In genomic region chr19:19053508-19054314, GRCh38 we compare ENCODE assay signal across 9 cellular contexts. TPM values are rescaled to one million over a fixed set of nuclear protein-coding genes. Genes with fewer than 3 reads are reported as not detected.
DNase-seq lines count a peak whose midpoint lies in the region; ATAC-seq and TF ChIP-seq lines count a peak whose summit lies in the region.
"Had no signal": no experiment of that assay in that cellular context is flagged by ENCODE, and none has a peak within 500 bp of the region (broad histone marks: within the 10 kb centered on the region; RNA-seq: fewer than 3 reads in every experiment).

No MANE protein-coding gene starts in this region.

- peaks cover 16% of the 10 kb centered on the region for H3K36me3 Mint-ChIP-seq in activated T-cell treated with anti-CD3 and anti-CD28 coated beads, Interleukin-2, amount 50 U/mL, for 4 hours (ENCODE audit: insufficient read depth)

- H3K4me3 ChIP-seq in fibroblast of pulmonary artery (replicated peaks; ENCODE audit: low read depth, low read length), result no peak overlapping the region

- H3K4me3 Mint-ChIP-seq in activated T-cell treated with anti-CD3 and anti-CD28 coated beads, Interleukin-2, amount 50 U/mL, for 4 hours, result no peak overlapping the region
- H3K4me3 Mint-ChIP-seq: activated naive CD8-positive, alpha-beta T cell had no signal

- no peaks in the 10 kb centered on the region for H3K27me3 Mint-ChIP-seq in activated T-cell treated with anti-CD3 and anti-CD28 coated beads, Interleukin-2, amount 50 U/mL, for 4 hours (ENCODE audit: low read depth)
- H3K27me3 Mint-ChIP-seq: activated naive CD8-positive, alpha-beta T cell had no signal

- TF ChIP-seq CTCF in fibroblast of pulmonary artery (IDR thresholded peaks at IDR 0.05; ENCODE audit: low read length, missing control alignments), result peak; percentile 63

- ATAC-seq in activated T-cell treated with anti-CD3 and anti-CD28 coated beads, Interleukin-2, amount 50 U/mL, for 4 hours, result no peak
- no peak for ATAC-seq in HG02981 (IDR thresholded peaks at IDR 0.05; ENCODE audit: unreplicated experiment)
- no peak for ATAC-seq in HG03378 (IDR thresholded peaks at IDR 0.05; ENCODE audit: unreplicated experiment)

- H3K9me3 Mint-ChIP-seq in activated T-cell treated with anti-CD3 and anti-CD28 coated beads, Interleukin-2, amount 50 U/mL, for 4 hours, result no peaks in the 10 kb centered on the region

- no peaks in the 10 kb centered on the region for H3K4me1 Mint-ChIP-seq in activated T-cell treated with anti-CD3 and anti-CD28 coated beads, Interleukin-2, amount 50 U/mL, for 4 hours (ENCODE audit: low read depth)

- DNase-seq in NCI-H1417 (lab: John Stamatoyannopoulos, UW), result peak; percentile 11 to 58 (median 19)
- no peak for DNase-seq in NCI-H1417 treated with DMSO at 0.1 percent for 48 hours (lab: John Stamatoyannopoulos, UW)
- peak; percentile 68 for DNase-seq in NCI-H2196 (lab: John Stamatoyannopoulos, UW; ENCODE audit: unreplicated experiment)
- peak; percentile 58 for DNase-seq in activated T-cell treated with anti-CD3 and anti-CD28 coated beads, Interleukin-2, amount 50 U/mL, for 4 hours
- DNase-seq in fibroblast of pulmonary artery (ENCODE audit: low read depth), result peak; percentile 73
- DNase-seq in nucleus accumbens (lab: John Stamatoyannopoulos, UW), result peak in 31 of 56 donors; percentile 5 to 75 (median 17)

RNA-seq across cellular contexts. Expression of gene SLC25A42, which starts 10.1 kb away (rescaled TPM):
- 10 to 100 TPM in 1 of 3 donors, 1 to 10 TPM in 2; 8.9 to 11.1 (median 8.9) TPM for total RNA-seq in activated T-cell treated with anti-CD3 and anti-CD28 coated beads, Interleukin-2, amount 50 U/mL, for 4 hours

RNA-seq across cellular contexts. Expression of gene ARMC6, which starts 20.3 kb away (rescaled TPM):
- total RNA-seq in activated T-cell treated with anti-CD3 and anti-CD28 coated beads, Interleukin-2, amount 50 U/mL, for 4 hours, result 10 to 100 TPM; 80.0 to 93.9 (median 80.6) TPM

RNA-seq across cellular contexts. Expression of gene SUGP2, which starts 20.4 kb away (rescaled TPM):
- 10 to 100 TPM; 66.8 to 76.6 (median 71.8) TPM for total RNA-seq in activated T-cell treated with anti-CD3 and anti-CD28 coated beads, Interleukin-2, amount 50 U/mL, for 4 hours
